In the genomic region with DNA sequence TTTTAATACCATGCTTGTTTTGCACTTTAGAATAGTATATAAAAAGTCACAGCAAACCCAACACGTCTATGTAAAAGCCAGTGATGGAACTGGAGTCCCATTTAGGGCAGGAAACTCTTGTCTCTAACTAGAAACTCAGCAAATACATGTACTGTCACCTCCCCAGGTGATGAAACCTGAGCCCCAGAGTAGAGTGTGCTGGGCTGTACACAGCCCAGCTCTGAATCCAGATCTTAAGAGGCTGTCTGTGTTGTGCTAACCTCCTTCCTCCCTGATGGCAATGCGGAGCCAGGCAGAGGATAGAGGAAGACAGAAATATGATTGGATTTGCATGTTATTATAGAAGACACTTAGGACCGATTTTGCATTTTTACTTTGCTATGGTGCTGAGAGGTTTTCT, we compare ENCODE assay signal across 29 cellular contexts.
A peak's percentile ranks its signal among the peaks of the same experiment; 100 is the strongest.
DNase-seq lines count a peak whose midpoint lies in the region; ATAC-seq and TF ChIP-seq lines count a peak whose summit lies in the region.
"Had no signal": no experiment of that assay in that cellular context is flagged by ENCODE, and none has a peak within 500 bp of the region (broad histone marks: within the 10 kb centered on the region; RNA-seq: fewer than 3 reads in every experiment).

No MANE protein-coding gene starts in this region.

- no peaks in the 10 kb centered on the region for H3K4me1 ChIP-seq in IMR-90 (ENCODE audit: control insufficient read depth, insufficient read depth, low read length)
- H3K4me1 ChIP-seq: stomach, thyroid gland had no signal

- in situ Hi-C loops in IMR-90 (cut with MboI; ENCODE audit: low sequenced_read_pairs): no loop called here

- TF ChIP-seq CTCF in IMR-90 (conservative IDR thresholded peaks at IDR 0.05; ENCODE audit: low read depth, low read length): no peak

- WGBS in IMR-90 (ENCODE audit: extremely low coverage in 2 of 2, insufficient read length in 1 of 2), 2 experiments: 100% methylated on average over 1 of the region's 3 CpGs; no CpG with 5 or more reads in 1 of the 2 experiments

- H2BK15ac ChIP-seq in IMR-90 (ENCODE audit: low read depth, low read length): no peak overlapping the region

- no peaks in the 10 kb centered on the region for H3K36me3 ChIP-seq in IMR-90 (ENCODE audit: control insufficient read depth, insufficient read depth, low read length)
- H3K36me3 ChIP-seq: heart left ventricle, stomach, thyroid gland had no signal

- H3K27ac ChIP-seq in IMR-90 (ENCODE audit: insufficient read depth, low read length): no peak overlapping the region
- H3K27ac ChIP-seq: heart left ventricle, stomach, thyroid gland had no signal

- dilution Hi-C loops in IMR-90 (cut with HindIII; ENCODE audit: low sequenced_read_pairs, unreplicated experiment): no loop called here

- H2AK9ac ChIP-seq in IMR-90 (replicated peaks; ENCODE audit: low read depth, low read length, poor library complexity): no peak overlapping the region

- no peak overlapping the region for H3K4me3 ChIP-seq in IMR-90 (ENCODE audit: insufficient read depth, low read depth, low read length)
- H3K4me3 ChIP-seq: heart left ventricle, stomach, thyroid gland had no signal

- H4K91ac ChIP-seq in IMR-90 (ENCODE audit: insufficient read depth, low read depth, low read length): no peak overlapping the region

- no peaks in the 10 kb centered on the region for H4K20me1 ChIP-seq in IMR-90 (ENCODE audit: insufficient read depth, low read length)

- H3K56ac ChIP-seq in IMR-90 (ENCODE audit: extremely low read depth, insufficient read depth, low read length): no peak overlapping the region

- CTCF ChIA-PET in IMR-90 (lab: Yijun Ruan, JAX): no interaction called here

- intact Hi-C loops in IMR-90 (cut with micrococcal nuclease): no loop called here

- ATAC-seq in IMR-90 (ENCODE audit: low read depth) (no peak), GM21723 (IDR thresholded peaks at IDR 0.05; ENCODE audit: unreplicated experiment) (no peak)
- ATAC-seq: esophagus mucosa, heart left ventricle had no signal

- H2AK5ac ChIP-seq in IMR-90 (ENCODE audit: low read depth, low read length): no peak overlapping the region

- H2BK20ac ChIP-seq in IMR-90 (ENCODE audit: low read depth, low read length): no peak overlapping the region

- H3K18ac ChIP-seq in IMR-90 (ENCODE audit: low read depth, low read length): no peak overlapping the region

- no peak for TF ChIP-seq RAD21 in IMR-90 (IDR thresholded peaks at IDR 0.05; ENCODE audit: low read length)

- H3K9me3 ChIP-seq in IMR-90 (ENCODE audit: control insufficient read depth, insufficient read depth, low read length): peaks cover 4% of the 10 kb centered on the region; the same call in 1 of the 2 replicates
- H3K9me3 ChIP-seq: heart left ventricle, thyroid gland had no signal

- H3K4ac ChIP-seq in IMR-90 (ENCODE audit: low read depth, low read length): no peak overlapping the region

- H4K8ac ChIP-seq in IMR-90 (ENCODE audit: low read depth in 2 of 2, low read length in 2 of 2): no peak overlapping the region

- H2BK5ac ChIP-seq in IMR-90 (ENCODE audit: low read depth, low read length, poor library complexity, severe bottlenecking): no peak overlapping the region

- BruUV-seq in IMR-90 (replicated peaks; lab: Mats Ljungman, UMichigan): no TSS peak

- no peak for TF ChIP-seq POLR2A in IMR-90 (IDR thresholded peaks at IDR 0.05; ENCODE audit: low read depth, low read length)

- POLR2A ChIA-PET in IMR-90 (lab: Charles Lee; ENCODE audit: unreplicated experiment): no interaction called here

- H3K9me1 ChIP-seq in IMR-90 (ENCODE audit: insufficient read depth, low read length): no peaks in the 10 kb centered on the region

- H3K4me2 ChIP-seq in IMR-90 (ENCODE audit: low read depth, low read length): no peak overlapping the region

- no peak overlapping the region for H3K9ac ChIP-seq in IMR-90 (ENCODE audit: low read depth, low read length)

- H3K79me1 ChIP-seq in IMR-90 (ENCODE audit: low read depth in 1 of 2, low read length in 2 of 2): no peaks in the 10 kb centered on the region

- H2AFZ ChIP-seq in IMR-90 (replicated peaks; ENCODE audit: low read length, poor library complexity): peak overlapping the region; percentile 53

- no peak overlapping the region for H2BK120ac ChIP-seq in IMR-90 (ENCODE audit: low read depth, low read length)

- H4K5ac ChIP-seq in IMR-90 (ENCODE audit: low read depth, low read length): no peak overlapping the region

- DNase-seq in COLO668 (lab: John Stamatoyannopoulos, UW; ENCODE audit: unreplicated experiment) (peak; percentile 6), IMR-90 (no peak), NCI-H510A (lab: John Stamatoyannopoulos, UW) (peak; percentile 66), left kidney (ENCODE audit: low read depth, low spot score) (peak; percentile 55), COLO829 (ENCODE audit: low spot score) (no peak), SW480 (ENCODE audit: low spot score) (no peak)
- DNase-seq: activated CD4-positive, alpha-beta memory T cell treated with anti-CD3 and anti-CD28 coated beads, Interleukin-2, amount 10 ng/mL, durations not matched to agents 7 days and 5 days; activated CD4-positive, CD25-positive, alpha-beta regulatory T cell treated with anti-CD3 and anti-CD28 coated beads, Interleukin-2, amount 50 U/mL, for 72 hours; activated effector memory CD4-positive, alpha-beta T cell treated with Interleukin-2 at 50 U/mL for 16 hours; activated naive CD8-positive, alpha-beta T cell treated with anti-CD3 and anti-CD28 coated beads for 36 hours; aorta; C1 segment of cervical spinal cord; Calu3; cortex of kidney; foreskin fibroblast; HCEC 1CT; heart left ventricle; Kasumi-1; kidney glomerular epithelial cell; MV-4-11; NCI-H146; RPMI8226; small intestine; stimulated activated CD4-positive, alpha-beta T cell treated with anti-CD3 and anti-CD28 coated beads, Interleukin-1b, Interleukin-23, amount 100 ng/mL, for 48 hours; stimulated activated CD8-positive, alpha-beta memory T cell treated with anti-CD3 and anti-CD28 coated beads, Interleukin-4, amount 100 ng/mL, for 48 hours; stomach; thyroid gland had no signal

- no peaks in the 10 kb centered on the region for H3K27me3 ChIP-seq in IMR-90 (ENCODE audit: control insufficient read depth, insufficient read depth, low read length)
- H3K27me3 ChIP-seq: heart left ventricle, stomach, thyroid gland had no signal

- no peak overlapping the region for H3K23ac ChIP-seq in IMR-90 (ENCODE audit: low read depth, low read length)

- no peak overlapping the region; the same call in 1 of the 2 replicates for H3K14ac ChIP-seq in IMR-90 (replicated peaks; ENCODE audit: low read depth, low read length)

TF ChIP-seq in IMR-90, 13 proteins besides CTCF, POLR2A, EP300 and RAD21:
- TF ChIP-seq, protein P1, sequence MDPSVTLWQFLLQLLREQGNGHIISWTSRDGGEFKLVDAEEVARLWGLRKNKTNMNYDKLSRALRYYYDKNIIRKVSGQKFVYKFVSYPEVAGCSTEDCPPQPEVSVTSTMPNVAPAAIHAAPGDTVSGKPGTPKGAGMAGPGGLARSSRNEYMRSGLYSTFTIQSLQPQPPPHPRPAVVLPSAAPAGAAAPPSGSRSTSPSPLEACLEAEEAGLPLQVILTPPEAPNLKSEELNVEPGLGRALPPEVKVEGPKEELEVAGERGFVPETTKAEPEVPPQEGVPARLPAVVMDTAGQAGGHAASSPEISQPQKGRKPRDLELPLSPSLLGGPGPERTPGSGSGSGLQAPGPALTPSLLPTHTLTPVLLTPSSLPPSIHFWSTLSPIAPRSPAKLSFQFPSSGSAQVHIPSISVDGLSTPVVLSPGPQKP (IDR thresholded peaks at IDR 0.05; ENCODE audit: borderline replicate concordance, low read depth, low read length): no peak
- TF ChIP-seq CEBPB (IDR thresholded peaks at IDR 0.05; ENCODE audit: low read depth, low read length): no peak
- TF ChIP-seq RFX5 (IDR thresholded peaks at IDR 0.05; ENCODE audit: low read depth, low read length): no peak
- no peak for TF ChIP-seq BHLHE40 (IDR thresholded peaks at IDR 0.05; ENCODE audit: low read depth, low read length)
- TF ChIP-seq, protein P2, sequence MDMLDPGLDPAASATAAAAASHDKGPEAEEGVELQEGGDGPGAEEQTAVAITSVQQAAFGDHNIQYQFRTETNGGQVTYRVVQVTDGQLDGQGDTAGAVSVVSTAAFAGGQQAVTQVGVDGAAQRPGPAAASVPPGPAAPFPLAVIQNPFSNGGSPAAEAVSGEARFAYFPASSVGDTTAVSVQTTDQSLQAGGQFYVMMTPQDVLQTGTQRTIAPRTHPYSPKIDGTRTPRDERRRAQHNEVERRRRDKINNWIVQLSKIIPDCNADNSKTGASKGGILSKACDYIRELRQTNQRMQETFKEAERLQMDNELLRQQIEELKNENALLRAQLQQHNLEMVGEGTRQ (IDR thresholded peaks at IDR 0.05; ENCODE audit: low read depth, low read length): no peak
- no peak for TF ChIP-seq MXI1 (IDR thresholded peaks at IDR 0.05; ENCODE audit: borderline replicate concordance, low read depth, low read length)
- TF ChIP-seq MAZ (IDR thresholded peaks at IDR 0.05; ENCODE audit: borderline replicate concordance, low read depth, low read length): no peak
- TF ChIP-seq CHD1 (IDR thresholded peaks at IDR 0.05; ENCODE audit: low read depth, low read length): no peak
- no peak for TF ChIP-seq MAFK (IDR thresholded peaks at IDR 0.05; ENCODE audit: low read depth, low read length)
- no peak for TF ChIP-seq NFE2L2 (IDR thresholded peaks at IDR 0.05; ENCODE audit: low read depth, low read length)
- TF ChIP-seq SMC3 (IDR thresholded peaks at IDR 0.05; ENCODE audit: low read depth, low read length): no peak
- TF ChIP-seq FOS (IDR thresholded peaks at IDR 0.05; ENCODE audit: low read depth, low read length): no peak

Comparison
In these comparisons a context has a peak if more than half of its experiments do, and no peak if none do; other contexts are left out.
1. DNase-seq: peak in COLO668 (single experiment), NCI-H510A (single experiment) and left kidney (single experiment); none in IMR-90 (single experiment), COLO829 (single experiment) and SW480 (single experiment).